Comparison of ENCODE assay signal across 8 cellular contexts in the genomic region with DNA sequence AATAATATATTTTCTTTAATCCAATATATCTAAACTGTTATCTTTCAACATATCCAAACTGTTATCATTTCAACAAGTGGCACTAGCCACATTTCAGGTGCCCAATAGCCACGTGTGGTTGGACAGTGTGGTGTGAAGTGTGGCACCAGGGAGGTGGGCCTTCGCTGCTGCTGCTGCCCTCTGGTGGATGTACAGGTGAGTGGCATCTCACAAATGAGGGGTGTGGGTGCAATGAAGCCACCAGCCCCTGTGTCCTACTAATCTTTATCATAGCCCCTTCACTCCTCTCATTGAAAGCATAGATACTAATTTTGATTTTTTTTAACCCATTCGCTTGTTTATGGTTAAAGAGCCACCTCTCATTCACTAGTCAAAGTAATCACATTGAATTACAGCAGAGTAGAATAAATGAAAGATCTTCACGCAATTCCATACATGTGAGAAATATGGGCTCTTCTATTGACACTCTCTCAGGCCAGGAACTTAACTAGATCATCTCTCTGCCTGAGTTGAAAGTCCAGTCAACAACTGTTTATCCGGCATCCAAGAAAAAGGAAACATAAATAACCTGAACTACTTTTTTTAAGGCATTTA.
A peak's percentile ranks its signal among the peaks of the same experiment; 100 is the strongest.
DNase-seq lines count a peak whose midpoint lies in the region; ATAC-seq and TF ChIP-seq lines count a peak whose summit lies in the region.

No MANE protein-coding gene starts in this region.

- H3K4me1 Mint-ChIP-seq in activated T-cell treated with anti-CD3 and anti-CD28 coated beads, Interleukin-2, amount 50 U/mL, for 4 hours (ENCODE audit: low read depth) = no peaks in the 10 kb centered on the region
- no peaks in the 10 kb centered on the region for H3K4me1 Mint-ChIP-seq in activated T-helper 1 cell treated with anti-CD3 and anti-CD28 coated beads, Interleukin-12 subunit alpha, Interleukin-12 subunit beta, Interleukin-2, Interleukin-4 antibody, amounts not matched to agents 30 ng/mL and 10 ng/mL and 1 ng/mL, durations not matched to agents 14 hours and 24 hours and 36 hours (ENCODE audit: low read depth)

- H3K36me3 ChIP-seq in SJCRH30 = no peaks in the 10 kb centered on the region
- no peaks in the 10 kb centered on the region for H3K36me3 ChIP-seq in gastrocnemius medialis

- peak; percentile 3 for DNase-seq in activated T-cell treated with anti-CD3 and anti-CD28 coated beads for 1 hour (ENCODE audit: low read depth)
- DNase-seq in activated T-cell treated with anti-CD3 and anti-CD28 coated beads, Interleukin-2, amount 50 U/mL, for 4 hours = no peak
- DNase-seq in SJCRH30 = peak; percentile 27 to 60
- DNase-seq in epithelial cell of esophagus (ENCODE audit: low read depth) = peak; percentile 34
- DNase-seq in gastrocnemius medialis = no peak
- DNase-seq in activated T-helper 1 cell treated with anti-CD3 and anti-CD28 coated beads, Interleukin-12 subunit alpha, Interleukin-12 subunit beta, Interleukin-2, Interleukin-4 antibody, amounts not matched to agents 30 ng/mL and 10 ng/mL and 1 ng/mL, durations not matched to agents 14 hours and 24 hours and 36 hours (ENCODE audit: low spot score) = no peak

- in situ Hi-C loops in gastrocnemius medialis (cut with MboI; ENCODE audit: low sequenced_read_pairs in 4 of 4) = loop anchor here (25.0 kb wide), 1 partner anchor 1210 kb away; no protein-coding TSS in a partner anchor

- TF ChIP-seq CTCF in epithelial cell of esophagus (IDR thresholded peaks at IDR 0.05; ENCODE audit: insufficient read depth, low read depth, low read length, missing control alignments) = peak; percentile 83
- TF ChIP-seq CTCF in gastrocnemius medialis (IDR thresholded peaks at IDR 0.05 in 4 of 5, conservative IDR thresholded peaks at IDR 0.05 in 1 of 5) = peak; percentile 23 to 58 (median 40)

- H3K36me3 Mint-ChIP-seq in activated T-cell treated with anti-CD3 and anti-CD28 coated beads, Interleukin-2, amount 50 U/mL, for 4 hours (ENCODE audit: insufficient read depth) = no peaks in the 10 kb centered on the region
- no peaks in the 10 kb centered on the region for H3K36me3 Mint-ChIP-seq in activated T-helper 1 cell treated with anti-CD3 and anti-CD28 coated beads, Interleukin-12 subunit alpha, Interleukin-12 subunit beta, Interleukin-2, Interleukin-4 antibody, amounts not matched to agents 30 ng/mL and 10 ng/mL and 1 ng/mL, durations not matched to agents 14 hours and 24 hours and 36 hours (ENCODE audit: low read depth)

- H3K27ac Mint-ChIP-seq in activated T-helper 1 cell treated with anti-CD3 and anti-CD28 coated beads, Interleukin-12 subunit alpha, Interleukin-12 subunit beta, Interleukin-2, Interleukin-4 antibody, amounts not matched to agents 30 ng/mL and 10 ng/mL and 1 ng/mL, durations not matched to agents 14 hours and 24 hours and 36 hours = no peak overlapping the region

- 0 out of 2 replicates have a peak, but pooled peaks cover 8% of the 10 kb centered on the region for H3K27me3 ChIP-seq in SJCRH30
- H3K27me3 ChIP-seq in gastrocnemius medialis = no peaks in the 10 kb centered on the region

- no peaks in the 10 kb centered on the region for H3K9me3 ChIP-seq in SJCRH30 (replicated peaks)
- no peaks in the 10 kb centered on the region for H3K9me3 ChIP-seq in gastrocnemius medialis

- H3K4me3 ChIP-seq in SJCRH30 (no peak overlapping the region), epithelial cell of esophagus (ENCODE audit: low read length) (no peak overlapping the region), gastrocnemius medialis (no peak overlapping the region)

- no peaks in the 10 kb centered on the region for H3K9me3 Mint-ChIP-seq in activated T-cell treated with anti-CD3 and anti-CD28 coated beads, Interleukin-2, amount 50 U/mL, for 4 hours
- H3K9me3 Mint-ChIP-seq in activated T-helper 1 cell treated with anti-CD3 and anti-CD28 coated beads, Interleukin-12 subunit alpha, Interleukin-12 subunit beta, Interleukin-2, Interleukin-4 antibody, amounts not matched to agents 30 ng/mL and 10 ng/mL and 1 ng/mL, durations not matched to agents 14 hours and 24 hours and 36 hours = peaks cover 2% of the 10 kb centered on the region

- H3K4me1 ChIP-seq in SJCRH30 = no peaks in the 10 kb centered on the region
- H3K4me1 ChIP-seq in gastrocnemius medialis = no peaks in the 10 kb centered on the region

- no peak overlapping the region for H3K4me3 Mint-ChIP-seq in activated T-cell treated with anti-CD3 and anti-CD28 coated beads, Interleukin-2, amount 50 U/mL, for 4 hours
- H3K4me3 Mint-ChIP-seq in activated T-helper 1 cell treated with anti-CD3 and anti-CD28 coated beads, Interleukin-12 subunit alpha, Interleukin-12 subunit beta, Interleukin-2, Interleukin-4 antibody, amounts not matched to agents 30 ng/mL and 10 ng/mL and 1 ng/mL, durations not matched to agents 14 hours and 24 hours and 36 hours = no peak overlapping the region

- ATAC-seq in activated T-cell treated with anti-CD3 and anti-CD28 coated beads, Interleukin-2, amount 50 U/mL, for 4 hours = no peak
- ATAC-seq in HG02642 (IDR thresholded peaks at IDR 0.05; ENCODE audit: poor library complexity, unreplicated experiment) = peak; percentile 76
- ATAC-seq in gastrocnemius medialis = no peak
- no peak for ATAC-seq in GM19328 (IDR thresholded peaks at IDR 0.05; ENCODE audit: unreplicated experiment)

- TF ChIP-seq POLR2A in gastrocnemius medialis (IDR thresholded peaks at IDR 0.05) = no peak

- no peak overlapping the region for H3K27ac ChIP-seq in SJCRH30
- H3K27ac ChIP-seq in gastrocnemius medialis = no peak overlapping the region

- no peaks in the 10 kb centered on the region for H3K27me3 Mint-ChIP-seq in activated T-cell treated with anti-CD3 and anti-CD28 coated beads, Interleukin-2, amount 50 U/mL, for 4 hours (ENCODE audit: low read depth)
- no peaks in the 10 kb centered on the region for H3K27me3 Mint-ChIP-seq in activated T-helper 1 cell treated with anti-CD3 and anti-CD28 coated beads, Interleukin-12 subunit alpha, Interleukin-12 subunit beta, Interleukin-2, Interleukin-4 antibody, amounts not matched to agents 30 ng/mL and 10 ng/mL and 1 ng/mL, durations not matched to agents 14 hours and 24 hours and 36 hours (ENCODE audit: insufficient read depth)

- intact Hi-C loops in gastrocnemius medialis (cut with DNase I; ENCODE audit: low total_unique reads) = loop anchor here (1.0 kb wide), 1 partner anchor 1215 kb away; no protein-coding TSS in a partner anchor
- intact Hi-C loops in activated T-helper 1 cell treated with anti-CD3 and anti-CD28 coated beads, Interleukin-12 subunit alpha, Interleukin-12 subunit beta, Interleukin-2, Interleukin-4 antibody, amounts not matched to agents 30 ng/mL and 10 ng/mL and 1 ng/mL, durations not matched to agents 14 hours and 24 hours and 36 hours (cut with micrococcal nuclease) = no loop called here

Comparison
In these comparisons a context has a peak if more than half of its experiments do, and no peak if none do; other contexts are left out.
1. DNase-seq: peak in activated T-cell treated with anti-CD3 and anti-CD28 coated beads for 1 hour (single experiment), SJCRH30 (2 of 2) and epithelial cell of esophagus (single experiment); none in activated T-cell treated with anti-CD3 and anti-CD28 coated beads, Interleukin-2, amount 50 U/mL, for 4 hours (single experiment), gastrocnemius medialis (0 of 2) and activated T-helper 1 cell treated with anti-CD3 and anti-CD28 coated beads, Interleukin-12 subunit alpha, Interleukin-12 subunit beta, Interleukin-2, Interleukin-4 antibody, amounts not matched to agents 30 ng/mL and 10 ng/mL and 1 ng/mL, durations not matched to agents 14 hours and 24 hours and 36 hours (single experiment).